ENCODE assay signal across 8 cellular contexts in the genomic region with DNA sequence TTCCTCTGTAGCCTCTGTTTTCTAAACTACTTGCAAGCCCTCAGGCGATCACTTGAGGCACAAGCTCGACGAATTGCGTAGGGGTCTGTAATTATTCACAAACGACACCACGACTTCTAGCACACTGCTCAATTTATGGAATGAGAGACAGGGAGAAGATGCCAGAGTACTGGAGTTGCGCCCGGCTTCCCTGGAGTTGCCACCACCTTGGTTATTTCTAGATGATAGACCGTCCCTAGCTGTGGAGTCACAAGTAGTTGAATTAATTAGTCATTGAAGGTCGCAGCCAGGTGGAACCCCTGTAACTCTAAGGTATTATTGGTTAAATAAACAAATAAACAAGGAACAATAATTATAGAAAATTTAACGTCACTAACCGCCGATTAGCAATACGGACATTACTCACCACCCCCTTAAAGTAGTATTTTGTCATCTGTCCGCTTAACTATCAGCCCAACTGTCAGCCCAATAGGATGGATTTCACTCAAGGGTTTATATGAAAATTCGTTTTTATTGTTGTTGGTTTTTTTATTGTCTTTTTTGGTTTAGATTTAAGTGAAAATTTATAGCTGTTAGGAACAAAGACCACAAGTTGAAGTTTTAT. TPM values are rescaled to one million over a fixed set of nuclear protein-coding genes. Genes with fewer than 3 reads are reported as not detected.
DNase-seq lines count a peak whose midpoint lies in the region; ATAC-seq, FAIRE-seq and TF ChIP-seq lines count a peak whose summit lies in the region.

No MANE protein-coding gene starts in this region.

- peaks cover 0 to 43% of the 10 kb centered on the region in 2 donors for H3K4me1 ChIP-seq in adrenal gland (replicated peaks in 1 of 2)
- peaks cover 2 to 6% of the 10 kb centered on the region in 2 donors for H3K4me1 ChIP-seq in kidney (ENCODE audit: control insufficient read depth in 1 of 2, insufficient read depth in 1 of 2, low read depth in 1 of 2, low read length in 2 of 2)
- peaks cover 39% of the 10 kb centered on the region for H3K4me1 ChIP-seq in suprapubic skin

- H3K4me3 ChIP-seq in adrenal gland: peak overlapping the region; percentile 68 to 96 (median 80)
- peak overlapping the region; percentile 90 to 98 for H3K4me3 ChIP-seq in kidney (ENCODE audit: low read length in 2 of 2)
- peak overlapping the region; percentile 79 for H3K4me3 ChIP-seq in suprapubic skin

- TF ChIP-seq EP300 in suprapubic skin (IDR thresholded peaks at IDR 0.05): no peak

- H3K27me3 ChIP-seq in adrenal gland (no peaks in the 10 kb centered on the region), suprapubic skin (no peaks in the 10 kb centered on the region)

- FAIRE-seq in kidney (lab: Jason Lieb, UNC): no peak

- H3K36me3 ChIP-seq in adrenal gland (replicated peaks in 1 of 2) (no peaks in the 10 kb centered on the region), kidney (ENCODE audit: control insufficient read depth in 1 of 2, insufficient read depth in 2 of 2, low read length in 2 of 2) (no peaks in the 10 kb centered on the region), suprapubic skin (peaks cover 18% of the 10 kb centered on the region)

- intact Hi-C loops in adrenal gland (cut with DNase I) (no loop called here), kidney (cut with DNase I) (no loop called here)

- H3K9me3 ChIP-seq in adrenal gland (replicated peaks in 1 of 3) (peaks cover 0 to 18% (median 10%) of the 10 kb centered on the region in 3 donors), kidney (ENCODE audit: control insufficient read depth in 1 of 2, low read length in 2 of 2) (no peaks in the 10 kb centered on the region), suprapubic skin (peaks cover 14% of the 10 kb centered on the region)

- 9 to 21% (median 15%) methylated on average over 16 of the region's 16 CpGs for WGBS in adrenal gland, 4 donors
- 15% methylated on average over 16 of the region's 16 CpGs for WGBS in suprapubic skin

- DNase-seq in SHP77 (lab: John Stamatoyannopoulos, UW) (peak; percentile 76 to 82), SHP77 treated with DMSO at 0.1 percent for 48 hours (lab: John Stamatoyannopoulos, UW) (no peak), adrenal gland (no peak), kidney (no peak), suprapubic skin (ENCODE audit: low spot score in 2 of 2) (no peak), HT-29 (ENCODE audit: low spot score) (no peak)

- H3K27ac ChIP-seq in adrenal gland: peak overlapping the region; percentile 96 to 100 (median 100)
- peak overlapping the region; percentile 99 for H3K27ac ChIP-seq in kidney (ENCODE audit: low read depth in 2 of 2, low read length in 2 of 2)
- peak overlapping the region; percentile 99 for H3K27ac ChIP-seq in suprapubic skin

- ATAC-seq in GM18909 (IDR thresholded peaks at IDR 0.05; ENCODE audit: poor library complexity, unreplicated experiment): no peak

- TF ChIP-seq POLR2A in adrenal gland (IDR thresholded peaks at IDR 0.05) (no peak), suprapubic skin (IDR thresholded peaks at IDR 0.05) (no peak)

- TF ChIP-seq CTCF in LNCAP (IDR thresholded peaks at IDR 0.05) (0 out of 2 replicates have a peak, but pooled peaks have one; percentile 2), adrenal gland (IDR thresholded peaks at IDR 0.05) (peak in 1 of 6 experiments; percentile 21), kidney (IDR thresholded peaks at IDR 0.05; ENCODE audit: borderline replicate concordance, extremely low read depth, insufficient read depth) (no peak), suprapubic skin (IDR thresholded peaks at IDR 0.05) (no peak)

- H3K9ac ChIP-seq in kidney (ENCODE audit: low read length in 2 of 2): peak overlapping the region; percentile 97 to 98

RNA-seq across cellular contexts. Expression of gene AZI2, which starts 0.9 kb away (rescaled TPM):
- total RNA-seq in adrenal gland (10 to 100 TPM; 25.4 to 94.3 (median 60.9) TPM), kidney (59.0 TPM), suprapubic skin (10 to 100 TPM; 49.0 to 82.2 (median 57.6) TPM)
- polyA plus RNA-seq in adrenal gland (100 to 1,000 TPM in 1 of 3 donors, 10 to 100 TPM in 2; 27.0 to 124 (median 29.8) TPM), kidney (ENCODE audit: insufficient read depth, low read depth, low replicate concordance) (38.2 TPM)
- 10.0 and 10.5 TPM in 2 replicates for total RNA-seq in HT-29 (2014; rRNA removed; shearing (Covaris generic))

RNA-seq across cellular contexts. Expression of gene ZCWPW2, which starts 1.0 kb away (rescaled TPM):
- total RNA-seq in adrenal gland (1 to 10 TPM in 6 of 8 donors, under 1 TPM in 2; 0.55 to 2.1 (median 1.2) TPM), kidney (2.0 TPM), suprapubic skin (under 1 TPM in 3 of 4 donors, not detected in 1; 0.40 to 0.76 (median 0.52) TPM)
- polyA plus RNA-seq in adrenal gland (1 to 10 TPM; 1.2 to 1.4 (median 1.4) TPM), kidney (ENCODE audit: insufficient read depth, low read depth, low replicate concordance) (0.54 TPM)
- total RNA-seq in HT-29 (2014; rRNA removed; shearing (Covaris generic)): 0.51 TPM in 1 of 2 replicates, not detected in the other

Comparison
In these comparisons a context has a peak if more than half of its experiments do, and no peak if none do; other contexts are left out.
1. DNase-seq: peak in SHP77 (2 of 2); none in SHP77 treated with DMSO at 0.1 percent for 48 hours (single experiment), adrenal gland (0 of 7), kidney (single experiment), suprapubic skin (0 of 2) and HT-29 (single experiment).
2. Peak in every context shown above with its lines, with median percentiles within 50 percentile points of each other: H3K27ac ChIP-seq and H3K4me3 ChIP-seq.